ENCODE assay signal across 1 cellular context in genomic region chr6:25324076-25324762, GRCh38.
TF ChIP-seq lines count a peak whose summit lies in the region.

No MANE protein-coding gene starts in this region.

TF ChIP-seq in H1, 55 proteins besides CTCF, POLR2A, EP300 and RAD21:
- TF ChIP-seq MAX (IDR thresholded peaks at IDR 0.05), result no peak
